In the genomic region with DNA sequence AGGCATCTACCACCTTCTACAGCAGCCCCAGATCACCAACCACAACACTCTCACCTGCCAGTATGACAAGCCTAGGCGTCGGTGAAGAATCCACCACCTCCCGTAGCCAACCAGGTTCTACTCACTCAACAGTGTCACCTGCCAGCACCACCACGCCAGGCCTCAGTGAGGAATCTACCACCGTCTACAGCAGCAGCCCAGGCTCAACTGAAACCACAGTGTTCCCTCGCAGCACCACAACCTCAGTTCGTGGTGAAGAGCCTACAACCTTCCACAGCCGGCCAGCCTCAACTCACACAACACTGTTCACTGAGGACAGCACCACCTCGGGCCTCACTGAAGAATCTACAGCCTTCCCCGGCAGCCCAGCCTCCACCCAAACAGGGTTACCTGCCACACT, we compare ENCODE assay signal across 5 cellular contexts. TPM values are rescaled to one million over a fixed set of nuclear protein-coding genes. Genes with fewer than 3 reads are reported as not detected.
"Had no signal": no experiment of that assay in that cellular context is flagged by ENCODE, and none has a peak within 500 bp of the region (broad histone marks: within the 10 kb centered on the region; RNA-seq: fewer than 3 reads in every experiment).

No MANE protein-coding gene starts in this region.

RNA-seq across cellular contexts. Expression of gene MUC17, which starts 21.4 kb away (rescaled TPM):
- total RNA-seq: HepG2, HT1080, IMR-90, K562 had no signal
- polyA plus RNA-seq: HepG2, IgD-negative memory B cell, K562 had no signal

RNA-seq across cellular contexts. Expression of gene MUC12, which starts 29.2 kb away (rescaled TPM):
- total RNA-seq: HepG2, HT1080, IMR-90 had no signal
- polyA plus RNA-seq: HepG2, IgD-negative memory B cell had no signal

RNA-seq across cellular contexts. Expression of gene MUC3A, which starts 49.2 kb away (rescaled TPM):
- total RNA-seq: HepG2, HT1080, IMR-90 had no signal
- polyA plus RNA-seq: IgD-negative memory B cell had no signal
